8 cellular contexts compared by ENCODE assay signal in genomic region chr22:31943206-31943975, GRCh38. TPM values are rescaled to one million over a fixed set of nuclear protein-coding genes. Genes with fewer than 3 reads are reported as not detected.
A peak's percentile ranks its signal among the peaks of the same experiment; 100 is the strongest.
DNase-seq lines count a peak whose midpoint lies in the region; ATAC-seq and TF ChIP-seq lines count a peak whose summit lies in the region.

No MANE protein-coding gene starts in this region.

- H3K4me3 ChIP-seq in AG04449 (ENCODE audit: low read depth, low read length): peak overlapping the region; percentile 78
- H3K4me3 ChIP-seq in choroid plexus epithelial cell (ENCODE audit: low read depth, low read length): peak overlapping the region; percentile 82

- intact Hi-C loops in natural killer cell (cut with micrococcal nuclease): no loop called here

- TF ChIP-seq CTCF in AG04449 (IDR thresholded peaks at IDR 0.05; ENCODE audit: insufficient read depth, low read length, missing control alignments) (no peak), choroid plexus epithelial cell (conservative IDR thresholded peaks at IDR 0.05; ENCODE audit: low read depth, low read length) (no peak), natural killer cell (IDR thresholded peaks at IDR 0.05) (no peak)

- H3K4me3 Mint-ChIP-seq in IgD-negative memory B cell: peak overlapping the region in 3 of 4 donors; percentile 80 to 98 (median 90)
- peak overlapping the region; percentile 69 for H3K4me3 Mint-ChIP-seq in natural killer cell

- no peaks in the 10 kb centered on the region for H3K9me3 Mint-ChIP-seq in IgD-negative memory B cell
- no peaks in the 10 kb centered on the region for H3K9me3 Mint-ChIP-seq in natural killer cell

- CTCF ChIA-PET in AG04449 (lab: Yijun Ruan, JAX): interaction anchor here (2.6 kb wide), 1 partner anchor 277 kb away, joined by 7 read pairs; no protein-coding TSS in a partner anchor

- no peak for ATAC-seq in natural killer cell

- H3K36me3 Mint-ChIP-seq in IgD-negative memory B cell (no peaks in the 10 kb centered on the region), natural killer cell (no peaks in the 10 kb centered on the region)

- H3K27ac Mint-ChIP-seq in IgD-negative memory B cell: peak overlapping the region; percentile 81 to 95 (median 93)
- peak overlapping the region in 1 of 2 donors; percentile 82 for H3K27ac Mint-ChIP-seq in natural killer cell

- H3K4me1 Mint-ChIP-seq in IgD-negative memory B cell (peaks cover 7 to 10% (median 9%) of the 10 kb centered on the region in 3 donors), natural killer cell (peaks cover 7 to 14% of the 10 kb centered on the region in 2 donors)

- H3K27me3 Mint-ChIP-seq in IgD-negative memory B cell: peaks cover 1% of the 10 kb centered on the region
- H3K27me3 Mint-ChIP-seq in natural killer cell (ENCODE audit: low read depth in 2 of 2): no peaks in the 10 kb centered on the region

- POLR2A ChIA-PET in AG04449 (lab: Yijun Ruan, JAX): no interaction called here

- no peak for DNase-seq in AG04449 (ENCODE audit: low read depth, low spot score)
- DNase-seq in choroid plexus epithelial cell (ENCODE audit: low read depth): no peak
- DNase-seq in natural killer cell: no peak
- DNase-seq in NCI-H2081 treated with DMSO at 0.1 percent for 48 hours (lab: John Stamatoyannopoulos, UW): no peak
- no peak for DNase-seq in hepatic stellate cell (ENCODE audit: low spot score)
- no peak for DNase-seq in kidney tubule cell (ENCODE audit: low spot score)
- DNase-seq in activated CD4-positive, alpha-beta T cell treated with anti-CD3 and anti-CD28 coated beads, Interleukin-2, amount 50 U/mL, for 1 hour: no peak

RNA-seq across cellular contexts. Expression of gene YWHAH, which starts 0.9 kb away (rescaled TPM):
- polyA plus RNA-seq in IgD-negative memory B cell: 65.3 TPM
- 10 to 100 TPM; 29.6 to 35.0 (median 32.8) TPM for total RNA-seq in natural killer cell
